ENCODE assay signal across 10 cellular contexts in the genomic region with DNA sequence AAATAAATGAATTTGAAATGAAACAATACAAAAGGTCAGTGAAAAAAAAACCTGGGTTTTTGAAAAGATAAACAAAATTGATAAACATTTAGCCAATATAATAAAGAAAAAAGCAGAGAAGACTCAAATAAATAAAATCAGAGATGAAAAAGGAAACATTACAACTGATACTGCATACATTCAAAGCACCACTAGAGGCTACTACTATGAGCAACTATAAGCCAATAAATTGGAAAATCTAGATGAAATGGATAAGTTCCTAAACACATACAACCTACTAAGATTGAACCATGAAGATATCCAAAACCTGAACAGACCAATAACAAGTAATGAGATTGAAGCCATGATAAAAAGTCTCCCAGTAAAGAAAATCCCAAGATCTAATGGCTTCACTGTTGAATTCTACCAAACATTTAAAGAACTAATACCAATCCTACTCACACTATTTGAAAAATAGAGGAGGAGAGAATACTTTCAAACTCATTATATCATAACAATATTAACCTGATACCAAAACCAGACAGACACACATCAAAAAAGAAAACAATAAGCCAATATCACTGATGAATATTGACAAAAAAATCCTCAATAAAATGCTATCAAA.
DNase-seq lines count a peak whose midpoint lies in the region; TF ChIP-seq lines count a peak whose summit lies in the region.
"Had no signal": no experiment of that assay in that cellular context is flagged by ENCODE, and none has a peak within 500 bp of the region (broad histone marks: within the 10 kb centered on the region; RNA-seq: fewer than 3 reads in every experiment).

No MANE protein-coding gene starts in this region.

- H3K27me3 ChIP-seq in BE2C (no peaks in the 10 kb centered on the region), H9 (ENCODE audit: insufficient read depth, low read length) (no peaks in the 10 kb centered on the region), sigmoid colon (no peaks in the 10 kb centered on the region)
- H3K27me3 ChIP-seq: heart right ventricle had no signal

- no peaks in the 10 kb centered on the region for H3K27me3 Mint-ChIP-seq in H9 (ENCODE audit: low read depth)
- no peaks in the 10 kb centered on the region for H3K27me3 Mint-ChIP-seq in activated CD4-positive, alpha-beta memory T cell treated with anti-CD3 and anti-CD28 coated beads for 36 hours

- H2BK20ac ChIP-seq in H9 (ENCODE audit: low read depth, low read length, poor library complexity, severe bottlenecking), result no peak overlapping the region

- no peaks in the 10 kb centered on the region for H3K23me2 ChIP-seq in H9 (ENCODE audit: insufficient read length, low read depth, low read length, poor library complexity, severe bottlenecking)

- H3K4me2 ChIP-seq in H9 (ENCODE audit: insufficient read depth, insufficient read length, low read length), result no peak overlapping the region

- intact Hi-C loops in activated CD4-positive, alpha-beta memory T cell treated with anti-CD3 and anti-CD28 coated beads for 36 hours (cut with micrococcal nuclease), result no loop called here
- intact Hi-C loops in sigmoid colon (cut with DNase I), result no loop called here

- H2AK5ac ChIP-seq in H9 (ENCODE audit: insufficient read length, low read length), result no peak overlapping the region

- H3K4me3 ChIP-seq in BE2C (ENCODE audit: low read depth, low read length) (no peak overlapping the region), sigmoid colon (no peak overlapping the region)
- H3K4me3 ChIP-seq: heart right ventricle had no signal

- no peak overlapping the region for H3K4ac ChIP-seq in H9 (ENCODE audit: low read depth, low read length)

- H3K79me2 ChIP-seq in H9 (ENCODE audit: insufficient read depth, low read length), result no peaks in the 10 kb centered on the region

- H3K4me1 Mint-ChIP-seq in H9, result peaks cover under 1 to 1% of the 10 kb centered on the region in 2 experiments; a peak in 2 of 4 replicates
- peaks cover 8% of the 10 kb centered on the region for H3K4me1 Mint-ChIP-seq in activated CD4-positive, alpha-beta memory T cell treated with anti-CD3 and anti-CD28 coated beads for 36 hours (ENCODE audit: low read depth)

- peaks cover 32 to 41% of the 10 kb centered on the region in 2 experiments for H3K9me3 Mint-ChIP-seq in H9
- peaks cover 3% of the 10 kb centered on the region for H3K9me3 Mint-ChIP-seq in activated CD4-positive, alpha-beta memory T cell treated with anti-CD3 and anti-CD28 coated beads for 36 hours

- H4K5ac ChIP-seq in H9 (ENCODE audit: insufficient read length, low read depth, low read length), result no peak overlapping the region

- H3K36me3 ChIP-seq in BE2C (no peaks in the 10 kb centered on the region), sigmoid colon (no peaks in the 10 kb centered on the region)
- H3K36me3 ChIP-seq: heart right ventricle, WERI-Rb-1 had no signal

- H3K56ac ChIP-seq in H9 (ENCODE audit: insufficient read length, low read depth, low read length), result no peak overlapping the region

- H3T11ph ChIP-seq in H9 (ENCODE audit: low read length), result no peak overlapping the region

- no peak overlapping the region for H2BK120ac ChIP-seq in H9 (ENCODE audit: low read depth, low read length, poor library complexity, severe bottlenecking)

- no peak overlapping the region for H3K27ac Mint-ChIP-seq in H9
- no peak overlapping the region for H3K27ac Mint-ChIP-seq in activated CD4-positive, alpha-beta memory T cell treated with anti-CD3 and anti-CD28 coated beads for 36 hours

- H3K36me3 Mint-ChIP-seq in H9 (ENCODE audit: insufficient read depth in 1 of 3, low read depth in 3 of 3), result peaks cover 0 to 41% (median 5%) of the 10 kb centered on the region in 3 experiments; a peak in 4 of 7 replicates
- H3K36me3 Mint-ChIP-seq in activated CD4-positive, alpha-beta memory T cell treated with anti-CD3 and anti-CD28 coated beads for 36 hours, result peaks cover 1% of the 10 kb centered on the region

- no peak overlapping the region for H2AFZ ChIP-seq in H9 (ENCODE audit: low read length)

- no peak overlapping the region for H2BK15ac ChIP-seq in H9 (ENCODE audit: low read depth, low read length)

- no peaks in the 10 kb centered on the region for H3K4me1 ChIP-seq in BE2C
- peaks cover 5% of the 10 kb centered on the region; the same call in 1 of the 2 replicates for H3K4me1 ChIP-seq in H9 (ENCODE audit: insufficient read depth, low read length)
- no peaks in the 10 kb centered on the region for H3K4me1 ChIP-seq in sigmoid colon
- H3K4me1 ChIP-seq: heart right ventricle had no signal

- CTCF ChIA-PET in activated CD4-positive, alpha-beta memory T cell treated with anti-CD3 and anti-CD28 coated beads for 36 hours (lab: Charles Lee), result no interaction called here

- H3K23ac ChIP-seq in H9 (ENCODE audit: insufficient read length, low read depth, low read length), result no peak overlapping the region

- H3K4me3 Mint-ChIP-seq in H9, result no peak overlapping the region
- no peak overlapping the region for H3K4me3 Mint-ChIP-seq in activated CD4-positive, alpha-beta memory T cell treated with anti-CD3 and anti-CD28 coated beads for 36 hours

- H3K27ac ChIP-seq in H9 (ENCODE audit: insufficient read length, low read depth, low read length) (no peak overlapping the region), sigmoid colon (no peak overlapping the region)
- H3K27ac ChIP-seq: heart right ventricle, WERI-Rb-1 had no signal

- H2BK5ac ChIP-seq in H9 (ENCODE audit: insufficient read length, low read length), result no peak overlapping the region

- no peaks in the 10 kb centered on the region for H3K79me1 ChIP-seq in H9 (ENCODE audit: insufficient read depth, low read depth, low read length, poor library complexity, severe bottlenecking)

- H3K9ac ChIP-seq in H9 (ENCODE audit: extremely low read depth, insufficient read length, low read length), result no peak overlapping the region

- DNase-seq in BE2C (no peak), H9 (no peak), SW480 (ENCODE audit: low spot score) (peak; percentile 7), iris pigment epithelial cell (ENCODE audit: low read depth) (peak; percentile 34), Ammon's horn (ENCODE audit: low spot score) (no peak), COLO668 (lab: John Stamatoyannopoulos, UW; ENCODE audit: unreplicated experiment) (no peak), sigmoid colon (no peak)
- DNase-seq in activated CD4-positive, alpha-beta memory T cell treated with anti-CD3 and anti-CD28 coated beads for 36 hours, result no peak
- DNase-seq: heart right ventricle, WERI-Rb-1 had no signal

- TF ChIP-seq CTCF in BE2C (IDR thresholded peaks at IDR 0.05; ENCODE audit: low read depth, low read length) (peak; percentile 43), H9 (conservative IDR thresholded peaks at IDR 0.05) (peak; percentile 57), sigmoid colon (IDR thresholded peaks at IDR 0.05) (no peak)

- no peak for TF ChIP-seq POLR2A in sigmoid colon (IDR thresholded peaks at IDR 0.05)

- TF ChIP-seq EP300 in sigmoid colon (IDR thresholded peaks at IDR 0.05), result no peak

- no peak overlapping the region for H2BK12ac ChIP-seq in H9 (ENCODE audit: insufficient read length, low read depth, low read length)

- H4K91ac ChIP-seq in H9 (ENCODE audit: insufficient read length, low read depth, low read length), result no peak overlapping the region

- no peak overlapping the region for H3K14ac ChIP-seq in H9 (ENCODE audit: insufficient read depth, low read length)

- H3K18ac ChIP-seq in H9 (ENCODE audit: insufficient read length, low read depth, low read length), result no peak overlapping the region

- POLR2A ChIA-PET in activated CD4-positive, alpha-beta memory T cell treated with anti-CD3 and anti-CD28 coated beads for 36 hours (lab: Charles Lee), result no interaction called here

- no peak overlapping the region for H4K8ac ChIP-seq in H9 (replicated peaks; ENCODE audit: insufficient read length, low read depth, low read length)

- H3K9me3 ChIP-seq in BE2C (no peaks in the 10 kb centered on the region), H9 (ENCODE audit: control insufficient read depth, low read depth, low read length) (no peaks in the 10 kb centered on the region), sigmoid colon (no peaks in the 10 kb centered on the region)

- H4K20me1 ChIP-seq in H9 (ENCODE audit: control insufficient read depth, insufficient read depth, insufficient read length), result no peaks in the 10 kb centered on the region

Comparison
In these comparisons a context has a peak if more than half of its experiments do, and no peak if none do; other contexts are left out.
1. DNase-seq: peak in SW480 (single experiment) and iris pigment epithelial cell (single experiment); none in BE2C (single experiment), H9 (single experiment), activated CD4-positive, alpha-beta memory T cell treated with anti-CD3 and anti-CD28 coated beads for 36 hours (single experiment), Ammon's horn (single experiment), COLO668 (single experiment) and sigmoid colon (single experiment).
2. CTCF ChIP-seq: peak in BE2C (single experiment) and H9 (single experiment); none in sigmoid colon (0 of 4).